Comparison of ENCODE assay signal across 8 cellular contexts in the genomic region with DNA sequence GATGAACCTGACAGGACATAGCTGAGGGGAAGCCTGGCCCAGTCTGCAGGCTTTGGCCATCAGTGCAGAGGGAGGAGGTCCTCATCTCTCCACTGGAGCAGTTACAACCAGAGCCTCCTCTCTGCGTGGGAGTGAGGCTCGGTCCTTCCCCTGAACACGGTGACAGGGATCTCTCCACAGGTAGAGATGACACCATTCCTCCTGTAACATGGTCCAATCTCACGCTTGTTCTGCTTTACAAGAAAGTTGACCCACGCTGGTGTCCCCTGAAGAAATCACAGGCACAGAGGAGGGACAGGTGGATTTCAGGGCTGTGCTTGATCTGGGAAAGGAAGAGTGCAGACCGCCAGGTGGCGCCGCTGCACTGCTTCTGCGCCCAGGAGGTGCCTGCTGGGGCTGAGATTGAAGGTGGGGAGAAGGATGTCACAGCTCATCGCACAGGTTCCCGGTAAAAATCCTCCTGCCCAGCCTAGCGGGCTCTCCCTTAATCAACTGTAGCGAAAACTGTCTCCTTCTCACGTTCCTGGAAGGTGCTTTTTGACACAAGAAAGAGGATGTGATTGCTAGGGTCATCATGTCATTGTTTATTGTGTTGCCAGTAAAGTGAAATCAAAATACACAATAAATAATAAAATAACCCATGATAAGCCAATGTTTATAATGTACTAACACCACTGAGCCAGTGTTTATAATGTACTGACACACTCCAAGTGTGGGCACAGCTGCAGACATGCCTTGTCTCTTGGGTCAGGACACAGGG. TPM values are rescaled to one million over a fixed set of nuclear protein-coding genes. Genes with fewer than 3 reads are reported as not detected.
DNase-seq lines count a peak whose midpoint lies in the region; ATAC-seq and TF ChIP-seq lines count a peak whose summit lies in the region.

No MANE protein-coding gene starts in this region.

- peak; percentile 72 for DNase-seq in NAMALWA (ENCODE audit: low spot score)
- peak; percentile 72 to 81 (median 78) for DNase-seq in T-helper 17 cell
- DNase-seq in activated naive CD8-positive, alpha-beta T cell treated with anti-CD3 and anti-CD28 coated beads, Interleukin-2, amount 50 U/mL, for 24 hours: peak; percentile 86
- peak; percentile 80 for DNase-seq in left cardiac atrium
- DNase-seq in renal cortical epithelial cell (ENCODE audit: low read depth): peak; percentile 54

- H3K27me3 Mint-ChIP-seq in T-helper 17 cell: peaks cover 64% of the 10 kb centered on the region
- peaks cover 42% of the 10 kb centered on the region for H3K27me3 Mint-ChIP-seq in activated naive CD8-positive, alpha-beta T cell treated with anti-CD3 and anti-CD28 coated beads, Interleukin-2, amount 50 U/mL, for 24 hours

- no peak overlapping the region for H3K27ac Mint-ChIP-seq in T-helper 17 cell
- no peak overlapping the region for H3K27ac Mint-ChIP-seq in activated naive CD8-positive, alpha-beta T cell treated with anti-CD3 and anti-CD28 coated beads, Interleukin-2, amount 50 U/mL, for 24 hours

- no peak overlapping the region for H3K4me3 Mint-ChIP-seq in T-helper 17 cell
- H3K4me3 Mint-ChIP-seq in activated naive CD8-positive, alpha-beta T cell treated with anti-CD3 and anti-CD28 coated beads, Interleukin-2, amount 50 U/mL, for 24 hours: no peak overlapping the region

- peaks cover 2% of the 10 kb centered on the region for H3K9me3 ChIP-seq in T-helper 17 cell (ENCODE audit: control insufficient read depth, low read length, poor library complexity, severe bottlenecking)

- ATAC-seq in T-helper 17 cell (peak; percentile 88), left cardiac atrium (peak; percentile 89 to 95), HG03097 (IDR thresholded peaks at IDR 0.05; ENCODE audit: low FRiP score, unreplicated experiment) (no peak), HG02973 (IDR thresholded peaks at IDR 0.05; ENCODE audit: unreplicated experiment) (no peak)
- peak; percentile 87 for ATAC-seq in activated naive CD8-positive, alpha-beta T cell treated with anti-CD3 and anti-CD28 coated beads, Interleukin-2, amount 50 U/mL, for 24 hours

- peaks cover 8% of the 10 kb centered on the region for H3K36me3 Mint-ChIP-seq in T-helper 17 cell (ENCODE audit: low read depth)
- no peaks in the 10 kb centered on the region for H3K36me3 Mint-ChIP-seq in activated naive CD8-positive, alpha-beta T cell treated with anti-CD3 and anti-CD28 coated beads, Interleukin-2, amount 50 U/mL, for 24 hours (ENCODE audit: low read depth)

- H3K4me1 Mint-ChIP-seq in T-helper 17 cell: peaks cover 16% of the 10 kb centered on the region
- peaks cover 16% of the 10 kb centered on the region for H3K4me1 Mint-ChIP-seq in activated naive CD8-positive, alpha-beta T cell treated with anti-CD3 and anti-CD28 coated beads, Interleukin-2, amount 50 U/mL, for 24 hours

- H3K9me3 Mint-ChIP-seq in activated naive CD8-positive, alpha-beta T cell treated with anti-CD3 and anti-CD28 coated beads, Interleukin-2, amount 50 U/mL, for 24 hours: no peaks in the 10 kb centered on the region

- intact Hi-C loops in left cardiac atrium (cut with DNase I): loop anchor here (1.0 to 5.0 kb wide), 2 partner anchors 164 to 165 kb away; no protein-coding TSS in a partner anchor

- peak; percentile 96 for TF ChIP-seq CTCF in GM12872 (IDR thresholded peaks at IDR 0.05; ENCODE audit: insufficient read depth, low read depth, low read length)

RNA-seq across cellular contexts. Expression of a gene that starts 20.4 kb away (rescaled TPM):
- under 1 TPM in 1 of 2 donors, not detected in 1; 0.85 TPM for total RNA-seq in T-helper 17 cell
- total RNA-seq in left cardiac atrium: under 1 TPM in 1 of 2 donors, not detected in 1; 0.42 TPM
- total RNA-seq in renal cortical epithelial cell: 1.7 and 5.7 TPM in 2 replicates

Comparison
In these comparisons a context has a peak if more than half of its experiments do, and no peak if none do; other contexts are left out.
1. ATAC-seq: peak in T-helper 17 cell (single experiment), activated naive CD8-positive, alpha-beta T cell treated with anti-CD3 and anti-CD28 coated beads, Interleukin-2, amount 50 U/mL, for 24 hours (single experiment) and left cardiac atrium (2 of 2); none in HG03097 (single experiment) and HG02973 (single experiment).
2. Peak in every context shown above with its lines, with median percentiles within 50 percentile points of each other: DNase-seq.